In the genomic region with DNA sequence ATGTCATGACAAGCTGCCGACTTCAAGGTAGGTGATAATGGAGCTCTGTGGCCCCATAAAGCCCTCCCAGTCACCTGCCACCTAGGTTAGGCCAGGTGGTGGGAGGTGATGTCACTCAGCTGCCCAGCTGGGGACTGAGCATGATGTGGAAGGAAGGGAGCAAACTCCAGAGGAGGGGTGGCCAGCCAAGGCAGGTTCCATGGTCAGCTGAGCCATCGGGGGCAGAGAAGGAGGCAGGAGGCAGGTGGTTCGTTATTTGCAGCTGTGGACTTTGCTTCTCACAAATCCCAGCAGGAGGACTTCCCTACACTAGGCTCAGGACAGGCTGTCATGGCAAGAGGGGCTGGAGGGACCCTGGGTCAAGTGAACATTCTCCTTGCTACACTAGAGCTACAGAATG, we compare ENCODE assay signal across 17 cellular contexts.
"Had no signal": no experiment of that assay in that cellular context is flagged by ENCODE, and none has a peak within 500 bp of the region (broad histone marks: within the 10 kb centered on the region; RNA-seq: fewer than 3 reads in every experiment).

No MANE protein-coding gene starts in this region.

- H3K4me3 ChIP-seq: lower lobe of right lung, sigmoid colon had no signal

- H3K27me3 ChIP-seq: foreskin keratinocyte, sigmoid colon had no signal

- H3K9me3 Mint-ChIP-seq: activated CD8-positive, alpha-beta T cell treated with anti-CD3 and anti-CD28 coated beads for 36 hours; activated T-cell treated with anti-CD3 and anti-CD28 coated beads, Interleukin-2, amount 50 U/mL, for 4 hours; brain; central memory CD8-positive, alpha-beta T cell had no signal

- H3K9me3 ChIP-seq: lower lobe of right lung, sigmoid colon had no signal

- H3K27ac ChIP-seq: foreskin keratinocyte, lower lobe of right lung, sigmoid colon had no signal

- H3K4me3 Mint-ChIP-seq: activated CD8-positive, alpha-beta T cell treated with anti-CD3 and anti-CD28 coated beads for 36 hours; activated naive CD8-positive, alpha-beta T cell; activated T-cell treated with anti-CD3 and anti-CD28 coated beads, Interleukin-2, amount 50 U/mL, for 4 hours; central memory CD8-positive, alpha-beta T cell; nephron progenitor cell had no signal

- ATAC-seq: activated CD8-positive, alpha-beta T cell treated with anti-CD3 and anti-CD28 coated beads for 36 hours; activated T-cell treated with anti-CD3 and anti-CD28 coated beads, Interleukin-2, amount 50 U/mL, for 4 hours; foreskin keratinocyte; left cardiac atrium; lower lobe of right lung had no signal

- H3K27ac Mint-ChIP-seq: activated CD8-positive, alpha-beta T cell treated with anti-CD3 and anti-CD28 coated beads for 36 hours; activated naive CD8-positive, alpha-beta T cell had no signal

- H3K4me1 ChIP-seq: foreskin keratinocyte, lower lobe of right lung, sigmoid colon had no signal

- H3K27me3 Mint-ChIP-seq: activated CD8-positive, alpha-beta T cell treated with anti-CD3 and anti-CD28 coated beads for 36 hours; activated naive CD8-positive, alpha-beta T cell; brain; central memory CD8-positive, alpha-beta T cell had no signal

- H3K36me3 Mint-ChIP-seq: activated naive CD8-positive, alpha-beta T cell had no signal

- DNase-seq: activated CD4-positive, alpha-beta T cell treated with anti-CD3 and anti-CD28 coated beads for 48 hours; activated CD8-positive, alpha-beta T cell treated with anti-CD3 and anti-CD28 coated beads for 36 hours; activated effector memory CD4-positive, alpha-beta T cell treated with anti-CD3 and anti-CD28 coated beads, Interleukin-2, amount 50 U/mL, for 16 hours; activated T-cell treated with anti-CD3 and anti-CD28 coated beads, Interleukin-2, amount 50 U/mL, for 4 hours; cortex of kidney; effector CD8-positive, alpha-beta T cell; foreskin keratinocyte; left cardiac atrium; lower lobe of right lung; nephron progenitor cell; sigmoid colon; stimulated activated CD4-positive, alpha-beta T cell treated with anti-CD3 and anti-CD28 coated beads, Interleukin-1b, Interleukin-23, amount 100 ng/mL, for 48 hours had no signal

- H3K4me1 Mint-ChIP-seq: brain; central memory CD8-positive, alpha-beta T cell had no signal

- FAIRE-seq: endothelial cell of umbilical vein, urothelium cell line had no signal

- H3K36me3 ChIP-seq: sigmoid colon had no signal
